Comparison of ENCODE assay signal across 19 cellular contexts in genomic region chr3:11001020-11001657, GRCh38. TPM values are rescaled to one million over a fixed set of nuclear protein-coding genes. Genes with fewer than 3 reads are reported as not detected.
A peak's percentile ranks its signal among the peaks of the same experiment; 100 is the strongest.
DNase-seq lines count a peak whose midpoint lies in the region; ATAC-seq and TF ChIP-seq lines count a peak whose summit lies in the region.
"Had no signal": no experiment of that assay in that cellular context is flagged by ENCODE, and none has a peak within 500 bp of the region (broad histone marks: within the 10 kb centered on the region; RNA-seq: fewer than 3 reads in every experiment).

No MANE protein-coding gene starts in this region.

- H3K27ac ChIP-seq in dorsolateral prefrontal cortex: peak overlapping the region; percentile 19 to 98 (median 95)
- H3K27ac ChIP-seq: coronary artery, RWPE1, tibial nerve had no signal

- TF ChIP-seq CTCF in NB4 (IDR thresholded peaks at IDR 0.05; ENCODE audit: low read depth, low read length) (no peak), dorsolateral prefrontal cortex (IDR thresholded peaks at IDR 0.05 in 54 of 56, conservative IDR thresholded peaks at IDR 0.05 in 2 of 56; ENCODE audit: low read depth in 1 of 56, partially characterized antibody in 56 of 56) (no peak)

- intact Hi-C loops in dorsolateral prefrontal cortex (cut with DNase I): no loop called here

- H3K4me3 ChIP-seq in NB4 (ENCODE audit: low read depth, low read length) (no peak overlapping the region), dorsolateral prefrontal cortex (peak overlapping the region in 37 of 59 donors; percentile 2 to 90 (median 27))
- H3K4me3 ChIP-seq: coronary artery, esophagus squamous epithelium, tibial nerve had no signal

- TF ChIP-seq POLR2A in NB4 (IDR thresholded peaks at IDR 0.05; ENCODE audit: extremely low read depth, insufficient read length): no peak

- DNase-seq in C1 segment of cervical spinal cord (lab: John Stamatoyannopoulos, UW) (peak in 10 of 14 donors; percentile 19 to 62 (median 40)), NB4 (ENCODE audit: low read depth) (peak; percentile 35), dorsolateral prefrontal cortex (peak in 9 of 10 donors; percentile 28 to 85 (median 76)), middle frontal gyrus (ENCODE audit: extremely low spot score, low spot score) (peak; percentile 56), iPS-NIHi11 (ENCODE audit: low spot score) (no peak), NCI-H1694 treated with DMSO at 0.1 percent for 48 hours (lab: John Stamatoyannopoulos, UW) (no peak), NK-92 (lab: John Stamatoyannopoulos, UW; ENCODE audit: unreplicated experiment) (no peak)
- DNase-seq: activated CD4-positive, alpha-beta T cell treated with anti-CD3 and anti-CD28 coated beads for 4 hours; activated naive CD8-positive, alpha-beta T cell treated with anti-CD3 and anti-CD28 coated beads, Interleukin-2, amount 10 ng/mL, durations not matched to agents 7 days and 5 days; esophagus squamous epithelium; HFFc6; MV-4-11; stimulated activated CD4-positive, alpha-beta T cell treated with anti-CD3 and anti-CD28 coated beads, Interleukin-1b, Interleukin-23, amount 100 ng/mL, for 48 hours; T-helper 17 cell had no signal

- no peaks in the 10 kb centered on the region for H3K27me3 ChIP-seq in dorsolateral prefrontal cortex

- no peak for ATAC-seq in GM18873 (IDR thresholded peaks at IDR 0.05; ENCODE audit: low FRiP score, unreplicated experiment)
- ATAC-seq: T-helper 17 cell had no signal

RNA-seq across cellular contexts. Expression of gene SLC6A1, which starts 8.6 kb away (rescaled TPM):
- total RNA-seq in dorsolateral prefrontal cortex: 100 to 1,000 TPM; 127 to 356 (median 209) TPM
- total RNA-seq: activated naive CD8-positive, alpha-beta T cell treated with anti-CD3 and anti-CD28 coated beads, Interleukin-2, amount 10 ng/mL, durations not matched to agents 7 days and 5 days; HFFc6; mesothelial cell of epicardium; T-helper 17 cell had no signal

Comparison
In these comparisons a context has a peak if more than half of its experiments do, and no peak if none do; other contexts are left out.
1. DNase-seq: peak in C1 segment of cervical spinal cord (10 of 14), NB4 (single experiment), dorsolateral prefrontal cortex (9 of 10) and middle frontal gyrus (single experiment); none in iPS-NIHi11 (single experiment), NCI-H1694 treated with DMSO at 0.1 percent for 48 hours (single experiment) and NK-92 (single experiment).